Comparison of ENCODE assay signal across 10 cellular contexts in the genomic region with DNA sequence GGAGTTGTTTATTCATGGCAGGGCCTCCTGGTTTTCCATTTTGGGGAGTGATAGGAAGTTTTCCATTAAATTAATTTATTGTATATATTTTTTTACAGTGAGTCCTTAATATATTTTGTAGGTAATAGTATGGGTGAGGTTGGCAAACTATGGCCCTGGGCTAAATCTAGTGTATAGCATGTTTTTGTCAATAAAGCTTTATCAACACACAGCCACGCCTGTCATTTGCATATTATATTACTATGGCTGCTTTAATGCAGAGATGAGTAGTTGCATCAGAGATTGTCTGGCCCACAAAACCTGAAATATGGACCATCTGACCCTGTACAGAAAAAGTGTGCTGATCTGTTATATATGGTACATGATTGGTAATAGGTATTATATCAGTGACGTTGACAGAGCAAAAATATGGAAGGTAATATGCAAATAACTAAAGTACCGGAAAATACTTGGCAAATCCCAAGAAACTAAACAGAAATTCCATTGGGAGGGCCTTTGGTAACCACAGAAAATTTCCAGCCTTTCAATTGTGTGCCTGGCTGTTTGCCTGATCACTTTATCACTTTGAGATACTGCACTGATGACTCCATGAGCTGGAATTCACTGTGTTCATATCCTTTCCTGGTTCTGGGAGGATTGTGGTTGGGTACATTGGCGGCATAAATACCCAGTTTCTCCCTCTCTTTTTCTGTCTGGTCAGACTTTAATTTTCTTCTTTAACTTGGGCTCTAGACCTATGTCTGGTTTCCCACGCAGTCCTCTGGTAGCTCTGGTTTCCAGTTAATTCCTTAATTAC.
DNase-seq lines count a peak whose midpoint lies in the region; ATAC-seq and TF ChIP-seq lines count a peak whose summit lies in the region.
"Had no signal": no experiment of that assay in that cellular context is flagged by ENCODE, and none has a peak within 500 bp of the region (broad histone marks: within the 10 kb centered on the region; RNA-seq: fewer than 3 reads in every experiment).

No MANE protein-coding gene starts in this region.

- H4K20me1 ChIP-seq in PC-9 (ENCODE audit: insufficient read depth): no peaks in the 10 kb centered on the region

- no peak overlapping the region for H3K27ac ChIP-seq in PC-9
- H3K27ac ChIP-seq: tibial nerve had no signal

- H3F3A ChIP-seq in PC-9 (ENCODE audit: insufficient read depth, low read depth): no peaks in the 10 kb centered on the region

- POLR2A ChIA-PET in PC-9 (lab: Charles Lee; ENCODE audit: unreplicated experiment): no interaction called here

- H3K36me3 ChIP-seq in PC-9 (ENCODE audit: low read depth): no peaks in the 10 kb centered on the region
- H3K36me3 ChIP-seq: tibial nerve had no signal

- CTCF ChIA-PET in PC-9 (lab: Charles Lee): no interaction called here

- H3K9me2 ChIP-seq in PC-9 (ENCODE audit: insufficient read depth): no peaks in the 10 kb centered on the region

- no peak for TF ChIP-seq CTCF in fibroblast of pulmonary artery (IDR thresholded peaks at IDR 0.05; ENCODE audit: low read length, missing control alignments)
- TF ChIP-seq CTCF in PC-9 (conservative IDR thresholded peaks at IDR 0.05): no peak

- H3K27me3 ChIP-seq in PC-9 (ENCODE audit: insufficient read depth, low read depth): peaks cover 78% of the 10 kb centered on the region
- H3K27me3 ChIP-seq: tibial nerve had no signal

- H3K9me3 ChIP-seq in PC-9 (ENCODE audit: insufficient read depth, low read depth): no peaks in the 10 kb centered on the region

- ATAC-seq in SK-N-SH treated with all-trans-retinoic acid at 6 μM for 48 hours (peak; percentile 36; the same call in 2 of the 3 replicates), sciatic nerve (peak; percentile 26), GM19452 (IDR thresholded peaks at IDR 0.05; ENCODE audit: unreplicated experiment) (no peak)
- ATAC-seq: activated T-cell treated with anti-CD3 and anti-CD28 coated beads, Interleukin-2, amount 50 U/mL, for 4 hours had no signal

- DNase-seq in H4 (ENCODE audit: low spot score) (peak; percentile 78), fibroblast of pulmonary artery (ENCODE audit: low read depth) (peak; percentile 97), sciatic nerve (ENCODE audit: low spot score) (no peak), NCI-H446 (lab: John Stamatoyannopoulos, UW) (no peak), PC-9 (no peak)
- no peak for DNase-seq in activated CD4-positive, alpha-beta T cell treated with anti-CD3 and anti-CD28 coated beads, Interleukin-2, amount 50 U/mL, for 4 hours
- DNase-seq: activated T-cell treated with anti-CD3 and anti-CD28 coated beads, Interleukin-2, amount 50 U/mL, for 4 hours had no signal

- H3K4me3 ChIP-seq in fibroblast of pulmonary artery (replicated peaks; ENCODE audit: low read depth, low read length) (no peak overlapping the region), PC-9 (no peak overlapping the region)
- H3K4me3 ChIP-seq: tibial nerve had no signal

- intact Hi-C loops in sciatic nerve (cut with DNase I) (no loop called here), PC-9 (cut with micrococcal nuclease; ENCODE audit: unreplicated experiment) (no loop called here)

- no peaks in the 10 kb centered on the region for H3K4me1 ChIP-seq in PC-9 (replicated peaks; ENCODE audit: insufficient read depth)
- H3K4me1 ChIP-seq: tibial nerve had no signal

- H3K79me2 ChIP-seq in PC-9 (ENCODE audit: low read depth): no peaks in the 10 kb centered on the region

- BruUV-seq in PC-9 (replicated peaks; lab: Mats Ljungman, UMichigan): no TSS peak

- no peak overlapping the region for H3K4me2 ChIP-seq in PC-9

- no peak overlapping the region for H2AFZ ChIP-seq in PC-9

TF ChIP-seq in SK-N-SH treated with all-trans-retinoic acid at 6 μM for 48 hours, 23 proteins besides CTCF, POLR2A, EP300 and RAD21:
- TF ChIP-seq TCF4 (CRISPR knock-in tag; IDR thresholded peaks at IDR 0.05; ENCODE audit: borderline replicate concordance) (no peak), ESRRG (CRISPR knock-in tag; IDR thresholded peaks at IDR 0.05) (no peak), ARNTL (CRISPR knock-in tag; IDR thresholded peaks at IDR 0.05; ENCODE audit: borderline replicate concordance, low read depth) (no peak), SNAI2 (CRISPR knock-in tag; IDR thresholded peaks at IDR 0.05) (no peak)
- TF ChIP-seq, protein P1, sequence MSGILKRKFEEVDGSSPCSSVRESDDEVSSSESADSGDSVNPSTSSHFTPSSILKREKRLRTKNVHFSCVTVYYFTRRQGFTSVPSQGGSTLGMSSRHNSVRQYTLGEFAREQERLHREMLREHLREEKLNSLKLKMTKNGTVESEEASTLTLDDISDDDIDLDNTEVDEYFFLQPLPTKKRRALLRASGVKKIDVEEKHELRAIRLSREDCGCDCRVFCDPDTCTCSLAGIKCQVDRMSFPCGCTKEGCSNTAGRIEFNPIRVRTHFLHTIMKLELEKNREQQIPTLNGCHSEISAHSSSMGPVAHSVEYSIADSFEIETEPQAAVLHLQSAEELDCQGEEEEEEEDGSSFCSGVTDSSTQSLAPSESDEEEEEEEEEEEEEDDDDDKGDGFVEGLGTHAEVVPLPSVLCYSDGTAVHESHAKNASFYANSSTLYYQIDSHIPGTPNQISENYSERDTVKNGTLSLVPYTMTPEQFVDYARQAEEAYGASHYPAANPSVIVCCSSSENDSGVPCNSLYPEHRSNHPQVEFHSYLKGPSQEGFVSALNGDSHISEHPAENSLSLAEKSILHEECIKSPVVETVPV (CRISPR knock-in tag; IDR thresholded peaks at IDR 0.05): no peak
TF ChIP-seq in SK-N-SH treated with all-trans-retinoic acid at 6 μM for 48 hours: peak in this region for 0.

Comparison
In these comparisons a context has a peak if more than half of its experiments do, and no peak if none do; other contexts are left out.
1. DNase-seq: peak in H4 (single experiment) and fibroblast of pulmonary artery (single experiment); none in sciatic nerve (single experiment), NCI-H446 (0 of 2), PC-9 (0 of 2) and activated CD4-positive, alpha-beta T cell treated with anti-CD3 and anti-CD28 coated beads, Interleukin-2, amount 50 U/mL, for 4 hours (0 of 2).